Comparison of ENCODE assay signal across 15 cellular contexts in the genomic region with DNA sequence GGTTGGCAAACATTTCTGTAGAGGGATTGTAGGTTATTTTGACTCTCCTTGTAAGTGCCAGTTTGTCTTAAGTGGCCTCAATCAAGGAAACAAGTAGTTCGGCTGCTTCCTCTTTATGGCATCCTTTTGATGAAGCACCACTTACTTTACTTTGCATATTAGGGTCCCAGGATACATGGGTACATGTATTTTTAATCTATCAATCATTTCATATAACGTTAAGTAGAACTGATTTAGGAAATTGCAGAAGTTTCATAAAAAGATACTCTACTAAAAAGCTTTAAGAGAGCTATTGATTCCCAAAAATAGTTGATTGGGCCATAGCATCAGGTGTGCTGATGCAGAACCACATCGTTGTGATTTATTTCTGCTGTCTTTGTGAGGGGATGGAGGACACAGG. TPM values are rescaled to one million over a fixed set of nuclear protein-coding genes. Genes with fewer than 3 reads are reported as not detected.
DNase-seq lines count a peak whose midpoint lies in the region; ATAC-seq lines count a peak whose summit lies in the region.
"Had no signal": no experiment of that assay in that cellular context is flagged by ENCODE, and none has a peak within 500 bp of the region (broad histone marks: within the 10 kb centered on the region; RNA-seq: fewer than 3 reads in every experiment).

No MANE protein-coding gene starts in this region.

- DNase-seq in activated CD4-positive, alpha-beta T cell treated with anti-CD3 and anti-CD28 coated beads for 36 hours, result no peak
- no peak for DNase-seq in activated CD4-positive, alpha-beta T cell treated with anti-CD3 and anti-CD28 coated beads for 4 hours
- peak; percentile 10 for DNase-seq in GDM1 (lab: John Stamatoyannopoulos, UW)
- DNase-seq in activated CD8-positive, alpha-beta T cell treated with anti-CD3 and anti-CD28 coated beads, Interleukin-2, amount 10 ng/mL, durations not matched to agents 7 days and 5 days, result no peak
- DNase-seq in memory B cell (ENCODE audit: low spot score in 2 of 2), result no peak
- no peak for DNase-seq in cerebellar nuclear complex (lab: John Stamatoyannopoulos, UW)
- DNase-seq in EL, result no peak
- DNase-seq: foreskin keratinocyte, kidney glomerular epithelial cell, NCI-H1417 treated with DMSO at 0.1 percent for 48 hours, NCI-H2227 treated with DMSO at 0.1 percent for 48 hours, spleen had no signal

- ATAC-seq in activated CD4-positive, alpha-beta T cell treated with anti-CD3 and anti-CD28 coated beads for 36 hours, result peak; percentile 3
- ATAC-seq in activated CD8-positive, alpha-beta T cell treated with anti-CD3 and anti-CD28 coated beads, Interleukin-2, amount 10 ng/mL, durations not matched to agents 7 days and 5 days, result peak; percentile 6
- ATAC-seq in memory B cell (ENCODE audit: low read depth), result peak; percentile 49
- ATAC-seq in GM19035 (IDR thresholded peaks at IDR 0.05; ENCODE audit: unreplicated experiment), result no peak
- ATAC-seq: foreskin keratinocyte, SK-N-SH treated with all-trans-retinoic acid at 6 μM for 48 hours had no signal

- CTCF ChIA-PET in activated CD4-positive, alpha-beta T cell treated with anti-CD3 and anti-CD28 coated beads for 36 hours (lab: Charles Lee), result interaction anchor here (0.6 to 2.8 kb wide), 6 partner anchors 10 to 91 kb away, joined by 3 to 12 read pairs (median 4); no protein-coding TSS in a partner anchor
- CTCF ChIA-PET in activated CD8-positive, alpha-beta T cell treated with anti-CD3 and anti-CD28 coated beads, Interleukin-2, amount 10 ng/mL, durations not matched to agents 7 days and 5 days (lab: Charles Lee), result interaction anchor here (1.0 to 1.7 kb wide), 3 partner anchors 19 to 85 kb away, joined by 3 to 11 read pairs (median 3); no protein-coding TSS in a partner anchor

- peak overlapping the region; percentile 61 for H3K4me3 Mint-ChIP-seq in activated CD4-positive, alpha-beta T cell treated with anti-CD3 and anti-CD28 coated beads for 36 hours
- peak overlapping the region; percentile 49 for H3K4me3 Mint-ChIP-seq in activated CD8-positive, alpha-beta T cell treated with anti-CD3 and anti-CD28 coated beads, Interleukin-2, amount 10 ng/mL, durations not matched to agents 7 days and 5 days
- H3K4me3 Mint-ChIP-seq in memory B cell, result no peak overlapping the region
- H3K4me3 Mint-ChIP-seq: brain had no signal

- H3K27ac Mint-ChIP-seq in activated CD4-positive, alpha-beta T cell treated with anti-CD3 and anti-CD28 coated beads for 36 hours, result peak overlapping the region; percentile 99
- H3K27ac Mint-ChIP-seq in activated CD8-positive, alpha-beta T cell treated with anti-CD3 and anti-CD28 coated beads, Interleukin-2, amount 10 ng/mL, durations not matched to agents 7 days and 5 days, result peak overlapping the region; percentile 86
- H3K27ac Mint-ChIP-seq in memory B cell, result no peak overlapping the region
- H3K27ac Mint-ChIP-seq: brain had no signal

- H3K9me3 Mint-ChIP-seq in activated CD4-positive, alpha-beta T cell treated with anti-CD3 and anti-CD28 coated beads for 36 hours (ENCODE audit: low read depth), result peaks cover 8% of the 10 kb centered on the region
- H3K9me3 Mint-ChIP-seq in activated CD8-positive, alpha-beta T cell treated with anti-CD3 and anti-CD28 coated beads, Interleukin-2, amount 10 ng/mL, durations not matched to agents 7 days and 5 days (ENCODE audit: insufficient read depth), result peaks cover 6% of the 10 kb centered on the region
- H3K9me3 Mint-ChIP-seq in memory B cell, result no peaks in the 10 kb centered on the region
- H3K9me3 Mint-ChIP-seq: brain had no signal

- intact Hi-C loops in activated CD4-positive, alpha-beta T cell treated with anti-CD3 and anti-CD28 coated beads for 36 hours (cut with DNase I, micrococcal nuclease), result loop anchor here (1.0 to 2.0 kb wide), 3 partner anchors 9 to 56 kb away; no protein-coding TSS in a partner anchor

- peaks cover 96% of the 10 kb centered on the region for H3K4me1 Mint-ChIP-seq in activated CD4-positive, alpha-beta T cell treated with anti-CD3 and anti-CD28 coated beads for 36 hours
- peaks cover 95% of the 10 kb centered on the region for H3K4me1 Mint-ChIP-seq in activated CD8-positive, alpha-beta T cell treated with anti-CD3 and anti-CD28 coated beads, Interleukin-2, amount 10 ng/mL, durations not matched to agents 7 days and 5 days (ENCODE audit: low read depth)
- peaks cover 2% of the 10 kb centered on the region for H3K4me1 Mint-ChIP-seq in memory B cell
- H3K4me1 Mint-ChIP-seq: brain had no signal

- H3K27me3 Mint-ChIP-seq in activated CD4-positive, alpha-beta T cell treated with anti-CD3 and anti-CD28 coated beads for 36 hours, result no peaks in the 10 kb centered on the region
- H3K27me3 Mint-ChIP-seq in activated CD8-positive, alpha-beta T cell treated with anti-CD3 and anti-CD28 coated beads, Interleukin-2, amount 10 ng/mL, durations not matched to agents 7 days and 5 days (ENCODE audit: low read depth), result no peaks in the 10 kb centered on the region
- H3K27me3 Mint-ChIP-seq in memory B cell, result peaks cover 9% of the 10 kb centered on the region

- POLR2A ChIA-PET in activated CD4-positive, alpha-beta T cell treated with anti-CD3 and anti-CD28 coated beads for 36 hours (lab: Charles Lee), result interaction anchor here (0.7 to 1.0 kb wide), 4 partner anchors 25 to 312 kb away, joined by 3 read pairs; no protein-coding TSS in a partner anchor
- POLR2A ChIA-PET in activated CD8-positive, alpha-beta T cell treated with anti-CD3 and anti-CD28 coated beads, Interleukin-2, amount 10 ng/mL, durations not matched to agents 7 days and 5 days (lab: Charles Lee), result interaction anchor here (0.6 to 13.2 kb wide), 7 partner anchors 10 to 126 kb away, joined by 3 to 177 read pairs (median 9); partner anchors contain the start of gene PRKCH

- H3K36me3 Mint-ChIP-seq in activated CD4-positive, alpha-beta T cell treated with anti-CD3 and anti-CD28 coated beads for 36 hours (ENCODE audit: low read depth), result peaks cover 38% of the 10 kb centered on the region
- H3K36me3 Mint-ChIP-seq in activated CD8-positive, alpha-beta T cell treated with anti-CD3 and anti-CD28 coated beads, Interleukin-2, amount 10 ng/mL, durations not matched to agents 7 days and 5 days (ENCODE audit: low read depth), result peaks cover 74% of the 10 kb centered on the region
- H3K36me3 Mint-ChIP-seq in memory B cell, result no peaks in the 10 kb centered on the region
- H3K36me3 Mint-ChIP-seq: brain had no signal

RNA-seq across cellular contexts. Expression of gene PRKCH, which starts 29.5 kb away (rescaled TPM):
- total RNA-seq in activated CD4-positive, alpha-beta T cell treated with anti-CD3 and anti-CD28 coated beads for 36 hours, result 100 to 1,000 TPM; 109 to 145 TPM
- 100 to 1,000 TPM; 318 to 343 TPM for total RNA-seq in activated CD8-positive, alpha-beta T cell treated with anti-CD3 and anti-CD28 coated beads, Interleukin-2, amount 10 ng/mL, durations not matched to agents 7 days and 5 days
